In the genomic region with DNA sequence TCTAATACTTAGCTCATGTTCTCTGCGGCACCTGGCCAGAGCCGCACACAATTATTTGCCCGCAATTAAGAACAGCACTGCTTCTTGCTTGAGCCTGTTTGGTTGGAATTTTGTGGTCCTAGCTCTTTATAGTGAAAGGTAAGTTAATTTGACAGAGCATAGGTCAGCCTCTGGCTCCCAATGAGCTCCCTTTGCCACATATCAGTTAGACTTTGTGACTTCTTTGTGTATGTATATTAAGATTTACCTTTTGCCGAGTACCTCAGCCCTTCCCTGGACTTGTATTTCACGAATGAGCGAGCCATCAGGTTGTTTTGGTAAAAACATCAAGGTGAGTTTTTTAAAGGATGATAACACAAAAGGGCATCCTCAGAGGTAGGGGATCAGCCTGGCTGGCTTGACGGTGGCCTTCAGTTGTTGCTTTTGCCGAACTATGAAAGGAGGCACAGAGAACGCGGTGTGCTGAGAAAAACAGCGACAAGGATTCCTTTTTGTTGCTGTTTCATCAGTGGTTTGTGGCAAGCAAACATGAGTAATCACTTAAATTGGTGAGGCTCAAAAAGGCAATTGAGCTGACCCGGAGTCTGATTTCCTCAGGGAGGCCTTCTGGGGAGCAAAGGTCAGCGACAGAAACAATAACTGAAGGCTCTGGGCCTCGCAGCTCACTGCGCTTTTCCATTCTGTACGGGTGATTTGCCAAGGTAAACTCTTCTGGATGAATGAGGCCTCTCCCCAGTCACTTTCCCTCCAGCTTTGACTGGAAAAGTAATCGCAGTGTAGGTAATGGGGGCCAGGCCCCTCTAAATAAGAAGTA, we compare ENCODE assay signal across 17 cellular contexts.
DNase-seq lines count a peak whose midpoint lies in the region; TF ChIP-seq lines count a peak whose summit lies in the region.
"Had no signal": no experiment of that assay in that cellular context is flagged by ENCODE, and none has a peak within 500 bp of the region (broad histone marks: within the 10 kb centered on the region; RNA-seq: fewer than 3 reads in every experiment).

No MANE protein-coding gene starts in this region.

- H3K4me1 Mint-ChIP-seq in Caco-2 (ENCODE audit: low read depth, unreplicated experiment): no peaks in the 10 kb centered on the region
- peaks cover 16% of the 10 kb centered on the region for H3K4me1 Mint-ChIP-seq in neural crest cell
- H3K4me1 Mint-ChIP-seq: nephron had no signal

- no peaks in the 10 kb centered on the region for H3K9me2 ChIP-seq in OCI-LY7 (ENCODE audit: insufficient read depth, low read length)

- H3K4me3 ChIP-seq in Caco-2 (ENCODE audit: low read depth, low read length) (no peak overlapping the region), OCI-LY7 (ENCODE audit: low read depth, low read length, poor library complexity, severe bottlenecking) (no peak overlapping the region)
- H3K4me3 ChIP-seq: left lung, spleen had no signal

- H2AFZ ChIP-seq in OCI-LY7 (ENCODE audit: low read length): no peak overlapping the region

- no peak overlapping the region for H3K4me2 ChIP-seq in OCI-LY7 (ENCODE audit: low read length)

- H3K9me3 ChIP-seq in Caco-2: no peaks in the 10 kb centered on the region
- H3K9me3 ChIP-seq in OCI-LY7 (ENCODE audit: low read length): no peaks in the 10 kb centered on the region
- H3K9me3 ChIP-seq: spleen had no signal

- BruUV-seq in Caco-2 (replicated peaks; lab: Mats Ljungman, UMichigan): TSS peak; percentile 84
- no TSS peak for BruUV-seq in OCI-LY7 (replicated peaks; lab: Mats Ljungman, UMichigan)

- no peaks in the 10 kb centered on the region for H3K27me3 Mint-ChIP-seq in Caco-2 (ENCODE audit: insufficient read depth, unreplicated experiment)
- H3K27me3 Mint-ChIP-seq in neural crest cell (ENCODE audit: low read depth): no peaks in the 10 kb centered on the region

- POLR2A ChIA-PET in Caco-2 (lab: Charles Lee): no interaction called here
- POLR2A ChIA-PET in OCI-LY7 (lab: Charles Lee): interaction anchor here (0.5 to 0.6 kb wide), 2 partner anchors 48 to 354 kb away, joined by 3 to 4 read pairs; no protein-coding TSS in a partner anchor

- intact Hi-C loops in Caco-2 (cut with micrococcal nuclease; ENCODE audit: unreplicated experiment) (no loop called here), OCI-LY7 (cut with micrococcal nuclease; ENCODE audit: unreplicated experiment) (no loop called here)

- no peaks in the 10 kb centered on the region for H3K79me2 ChIP-seq in OCI-LY7 (ENCODE audit: insufficient read depth, low read depth, low read length)

- H3K36me3 Mint-ChIP-seq in Caco-2 (ENCODE audit: insufficient read depth, unreplicated experiment) (no peaks in the 10 kb centered on the region), neural crest cell (ENCODE audit: low read depth) (peaks cover 8% of the 10 kb centered on the region)

- H3K27ac Mint-ChIP-seq in Caco-2 (ENCODE audit: unreplicated experiment) (peak overlapping the region; percentile 70), neural crest cell (ENCODE audit: unreplicated experiment) (peak overlapping the region; percentile 16)
- H3K27ac Mint-ChIP-seq: activated CD8-positive, alpha-beta T cell treated with anti-CD3 and anti-CD28 coated beads, Interleukin-2, amount 10 ng/mL, durations not matched to agents 7 days and 5 days had no signal

- H3K9me3 Mint-ChIP-seq in Caco-2 (ENCODE audit: unreplicated experiment): no peaks in the 10 kb centered on the region
- H3K9me3 Mint-ChIP-seq in neural crest cell: peaks cover 7% of the 10 kb centered on the region

- DNase-seq in Caco-2 (peak; percentile 36 to 51), SW480 (ENCODE audit: low spot score) (peak; percentile 72), fibroblast of peridontal ligament (ENCODE audit: extremely low read depth) (peak; percentile 79), neural crest cell (ENCODE audit: low read depth, low spot score) (peak; percentile 14), NCI-H2227 (lab: John Stamatoyannopoulos, UW; ENCODE audit: unreplicated experiment) (no peak), caudate nucleus (lab: John Stamatoyannopoulos, UW) (no peak), NCI-H2081 treated with DMSO at 0.1 percent for 48 hours (lab: John Stamatoyannopoulos, UW) (no peak), OCI-LY7 (ENCODE audit: low spot score) (no peak)
- DNase-seq: activated CD8-positive, alpha-beta T cell treated with anti-CD3 and anti-CD28 coated beads, Interleukin-2, amount 10 ng/mL, durations not matched to agents 7 days and 5 days; aorta; effector CD4-positive, alpha-beta T cell; H7; NCI-H2227 treated with DMSO at 0.1 percent for 48 hours; spleen had no signal

- TF ChIP-seq CTCF in Caco-2 (IDR thresholded peaks at IDR 0.05; ENCODE audit: insufficient read depth in 1 of 2, low read depth in 1 of 2, low read length in 1 of 2, severe bottlenecking in 1 of 2, unreplicated experiment in 1 of 2) (no peak), neural crest cell (conservative IDR thresholded peaks at IDR 0.05) (no peak), OCI-LY7 (conservative IDR thresholded peaks at IDR 0.05; ENCODE audit: low read length) (no peak)

- H3K27me3 ChIP-seq in Caco-2 (replicated peaks; ENCODE audit: control insufficient read depth, insufficient read depth, low read length): no peaks in the 10 kb centered on the region
- H3K27me3 ChIP-seq: left lung, spleen had no signal

- H3K36me3 ChIP-seq in Caco-2 (ENCODE audit: control insufficient read depth, insufficient read depth, low read length) (no peaks in the 10 kb centered on the region), OCI-LY7 (ENCODE audit: insufficient read depth, low read length) (no peaks in the 10 kb centered on the region)
- H3K36me3 ChIP-seq: left lung, spleen had no signal

- H3K4me3 Mint-ChIP-seq in Caco-2 (ENCODE audit: unreplicated experiment) (peak overlapping the region; percentile 24), neural crest cell (peak overlapping the region; percentile 13)
- H3K4me3 Mint-ChIP-seq: activated CD8-positive, alpha-beta T cell treated with anti-CD3 and anti-CD28 coated beads, Interleukin-2, amount 10 ng/mL, durations not matched to agents 7 days and 5 days; nephron had no signal

- H3K27ac ChIP-seq in caudate nucleus (ENCODE audit: low read depth, low read length) (no peak overlapping the region), OCI-LY7 (ENCODE audit: low read depth, low read length, poor library complexity, severe bottlenecking) (no peak overlapping the region)
- H3K27ac ChIP-seq: HL-60, left lung, spleen had no signal

- CTCF ChIA-PET in Caco-2 (lab: Charles Lee) (no interaction called here), OCI-LY7 (lab: Charles Lee; ENCODE audit: unreplicated experiment) (no interaction called here)

- H3K4me1 ChIP-seq in Caco-2: no peaks in the 10 kb centered on the region
- no peaks in the 10 kb centered on the region for H3K4me1 ChIP-seq in OCI-LY7 (ENCODE audit: insufficient read depth, low read length, poor library complexity, severe bottlenecking)
- H3K4me1 ChIP-seq: left lung, spleen had no signal

- H4K20me1 ChIP-seq in OCI-LY7 (ENCODE audit: insufficient read depth, low read length): no peaks in the 10 kb centered on the region

Comparison
In these comparisons a context has a peak if more than half of its experiments do, and no peak if none do; other contexts are left out.
1. DNase-seq: peak in Caco-2 (2 of 2), SW480 (single experiment), fibroblast of peridontal ligament (single experiment) and neural crest cell (single experiment); none in NCI-H2227 (single experiment), caudate nucleus (0 of 61), NCI-H2081 treated with DMSO at 0.1 percent for 48 hours (single experiment) and OCI-LY7 (single experiment).